23 cellular contexts compared by ENCODE assay signal in the genomic region with DNA sequence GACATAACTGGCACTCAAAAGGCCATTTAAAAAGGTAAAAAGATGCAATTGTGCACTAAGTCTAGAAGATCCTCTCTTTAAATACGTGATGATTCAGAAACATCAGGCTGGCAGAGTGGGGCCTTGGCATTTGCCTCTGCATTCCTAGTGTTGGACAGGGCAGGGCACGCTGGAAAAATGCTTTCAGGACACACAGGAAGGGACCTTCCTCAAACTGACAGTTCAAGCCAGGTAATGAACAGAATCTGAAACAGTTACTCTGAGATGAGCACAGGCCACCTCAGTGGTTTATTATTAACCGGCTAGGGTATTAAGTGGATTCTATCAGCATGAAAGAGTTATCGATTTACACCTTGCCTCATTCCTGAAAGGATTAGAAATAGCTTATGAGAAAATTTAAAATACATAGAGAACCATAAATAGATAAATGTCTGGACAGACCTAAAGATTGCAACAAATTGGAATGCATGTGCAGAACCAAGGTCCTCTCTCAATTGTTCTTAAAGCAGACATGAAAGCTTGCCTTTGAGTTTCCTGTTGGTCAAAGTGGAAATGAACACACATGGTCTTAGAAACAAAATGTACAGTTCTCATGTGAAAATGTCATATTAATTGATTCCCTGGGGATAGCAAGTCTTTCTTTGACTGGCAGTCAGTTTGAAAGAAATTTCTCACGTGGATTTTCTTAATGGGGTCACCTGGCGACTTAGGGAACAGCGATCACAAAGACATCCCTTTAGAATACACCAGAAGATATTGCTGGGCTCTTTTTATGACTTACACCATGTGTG. TPM values are rescaled to one million over a fixed set of nuclear protein-coding genes. Genes with fewer than 3 reads are reported as not detected.
A peak's percentile ranks its signal among the peaks of the same experiment; 100 is the strongest.
DNase-seq lines count a peak whose midpoint lies in the region; ATAC-seq and TF ChIP-seq lines count a peak whose summit lies in the region.
"Had no signal": no experiment of that assay in that cellular context is flagged by ENCODE, and none has a peak within 500 bp of the region (broad histone marks: within the 10 kb centered on the region; RNA-seq: fewer than 3 reads in every experiment).

No MANE protein-coding gene starts in this region.

- H3K9me3 ChIP-seq in right lobe of liver = no peaks in the 10 kb centered on the region
- H3K9me3 ChIP-seq: body of pancreas, testis had no signal

- peaks cover 0 to 12% (median 6%) of the 10 kb centered on the region in 4 donors for H3K4me1 ChIP-seq in right lobe of liver
- H3K4me1 ChIP-seq: body of pancreas, testis had no signal

- H3K27ac ChIP-seq in right lobe of liver = no peak overlapping the region
- H3K27ac ChIP-seq: body of pancreas, testis had no signal

- H3K4me3 ChIP-seq in right lobe of liver = no peak overlapping the region
- H3K4me3 ChIP-seq: body of pancreas, lung, testis had no signal

- intact Hi-C loops in right lobe of liver (cut with DNase I) = no loop called here

- DNase-seq in GM19238 (ENCODE audit: insufficient read length, low spot score) = peak; percentile 14
- DNase-seq in right lobe of liver = no peak
- no peak for DNase-seq in HK-2 (ENCODE audit: unreplicated experiment)
- no peak for DNase-seq in NCI-H748 treated with DMSO at 0.1 percent for 48 hours (lab: John Stamatoyannopoulos, UW)
- no peak for DNase-seq in activated CD8-positive, alpha-beta memory T cell treated with anti-CD3 and anti-CD28 coated beads, Interleukin-2, amount 50 U/mL, for 48 hours
- DNase-seq: activated CD4-positive, alpha-beta T cell treated with anti-CD3 and anti-CD28 coated beads, Interleukin-2, amount 50 U/mL, for 4 hours; activated effector memory CD4-positive, alpha-beta T cell treated with Interleukin-2 at 50 U/mL for 16 hours; body of pancreas; CD4-positive, alpha-beta memory T cell; effector CD8-positive, alpha-beta T cell; GF-D8; NCI-H1048; NCI-H2029; NCI-H345; SHP77; stimulated activated CD4-positive, alpha-beta T cell treated with anti-CD3 and anti-CD28 coated beads, Interleukin-1b, Interleukin-23, amount 100 ng/mL, for 48 hours; stimulated activated naive B cell treated with anti-CD40 and anti-IgM and Interleukin-4, amounts not matched to agents 10 μg/mL and 1 μg/mL and 100 μg/mL, for 72 hours; T1000; testis had no signal

- TF ChIP-seq POLR2A in right lobe of liver (IDR thresholded peaks at IDR 0.05) = no peak

- TF ChIP-seq CTCF in right lobe of liver (IDR thresholded peaks at IDR 0.05) = no peak

- 48% methylated on average over 7 of the region's 7 CpGs for WGBS in right lobe of liver (ENCODE audit: insufficient coverage, low coverage, low lambda C conversion rate, missing lambda C conversion rate)

- no peaks in the 10 kb centered on the region for H3K27me3 ChIP-seq in right lobe of liver
- H3K27me3 ChIP-seq: body of pancreas, testis had no signal

- ATAC-seq in GM21619 (IDR thresholded peaks at IDR 0.05; ENCODE audit: unreplicated experiment) (peak; percentile 66), HG03342 (IDR thresholded peaks at IDR 0.05; ENCODE audit: unreplicated experiment) (peak; percentile 53), right lobe of liver (peak; percentile 68 to 88 (median 82)), GM19023 (IDR thresholded peaks at IDR 0.05; ENCODE audit: unreplicated experiment) (no peak)
- ATAC-seq: body of pancreas; stimulated activated naive B cell treated with anti-CD40 and anti-IgM and Interleukin-4, amounts not matched to agents 10 μg/mL and 1 μg/mL and 100 μg/mL, for 72 hours had no signal

- no peaks in the 10 kb centered on the region for H3K36me3 ChIP-seq in right lobe of liver

RNA-seq across cellular contexts. Expression of a gene that starts 21.5 kb away (rescaled TPM):
- total RNA-seq in right lobe of liver = 1 to 10 TPM in 1 of 6 experiments, under 1 TPM in 4, not detected in 1; 0.29 to 1.4 (median 0.49) TPM
